In genomic region chr20:6665161-6665560, GRCh38 we compare ENCODE assay signal across 33 cellular contexts.
A peak's percentile ranks its signal among the peaks of the same experiment; 100 is the strongest.
DNase-seq lines count a peak whose midpoint lies in the region; ATAC-seq and TF ChIP-seq lines count a peak whose summit lies in the region.
"Had no signal": no experiment of that assay in that cellular context is flagged by ENCODE, and none has a peak within 500 bp of the region (broad histone marks: within the 10 kb centered on the region; RNA-seq: fewer than 3 reads in every experiment).

No MANE protein-coding gene starts in this region.

- H2AK5ac ChIP-seq in mesendoderm (ENCODE audit: low read length): peak overlapping the region; percentile 38

- peaks cover 59% of the 10 kb centered on the region for H3K4me1 Mint-ChIP-seq in endodermal cell
- H3K4me1 Mint-ChIP-seq: activated naive CD4-positive, alpha-beta T cell treated with anti-CD3 and anti-CD28 coated beads, Interleukin-2, amount 50 U/mL, for 24 hours; CD8-positive, alpha-beta memory T cell had no signal

- H2BK120ac ChIP-seq in mesendoderm (ENCODE audit: low read depth, low read length): peak overlapping the region; percentile 18

- H3K36me3 ChIP-seq in endodermal cell (ENCODE audit: control insufficient read depth, insufficient read depth, low read length) (no peaks in the 10 kb centered on the region), mesendoderm (ENCODE audit: control insufficient read depth, insufficient read depth, low read length) (no peaks in the 10 kb centered on the region)
- H3K36me3 ChIP-seq: lower lobe of right lung, ovary, right atrium auricular region, spleen, stomach, tibial nerve had no signal

- H3K4me3 Mint-ChIP-seq in endodermal cell: no peak overlapping the region
- H3K4me3 Mint-ChIP-seq: activated CD8-positive, alpha-beta T cell treated with anti-CD3 and anti-CD28 coated beads for 36 hours; activated naive CD4-positive, alpha-beta T cell treated with anti-CD3 and anti-CD28 coated beads, Interleukin-2, amount 50 U/mL, for 24 hours; CD8-positive, alpha-beta memory T cell; nephron progenitor cell; T-helper 2 cell treated with Interferon-gamma antibody and Interleukin-4, amounts not matched to agents 5 μg/mL and 100 μg/mL, for 36 hours had no signal

- DNase-seq in AG08396 (ENCODE audit: low spot score) (peak; percentile 15), M059J (ENCODE audit: low read depth) (peak; percentile 51), endodermal cell (no peak), mesendoderm (no peak), NCI-H526 (lab: John Stamatoyannopoulos, UW) (no peak), C1 segment of cervical spinal cord (lab: John Stamatoyannopoulos, UW) (no peak), NCI-H2227 treated with DMSO at 0.1 percent for 48 hours (lab: John Stamatoyannopoulos, UW) (no peak)
- DNase-seq: activated CD8-positive, alpha-beta T cell treated with anti-CD3 and anti-CD28 coated beads for 36 hours; amygdala; CD8-positive, alpha-beta memory T cell; effector memory CD4-positive, alpha-beta T cell; EL; erythroblast; foreskin fibroblast; KG1; lower lobe of right lung; NCI-H1436; NCI-H2081; NCI-H446; NCI-H774; nephron progenitor cell; ovary; SHP77; spleen; stomach had no signal

- WGBS in endodermal cell (ENCODE audit: insufficient coverage in 1 of 2, insufficient read length in 1 of 2), 2 experiments: 89% methylated on average over 1 of the region's 1 CpG; no CpG with 5 or more reads in 1 of the 2 experiments
- no CpG with 5 or more reads among the region's 1 CpG for WGBS in mesendoderm (ENCODE audit: extremely low coverage, insufficient coverage, low lambda C conversion rate)

- peaks cover 14% of the 10 kb centered on the region for H3K4me1 ChIP-seq in endodermal cell (ENCODE audit: control insufficient read depth, insufficient read depth, low read length)
- H3K4me1 ChIP-seq in mesendoderm (ENCODE audit: control insufficient read depth, low read depth, low read length): peaks cover 3% of the 10 kb centered on the region
- H3K4me1 ChIP-seq: A549, lower lobe of right lung, right atrium auricular region, tibial nerve had no signal

- no peak for ATAC-seq in GM19397 (IDR thresholded peaks at IDR 0.05; ENCODE audit: unreplicated experiment)
- ATAC-seq: A549; activated CD8-positive, alpha-beta T cell treated with anti-CD3 and anti-CD28 coated beads for 36 hours; lower lobe of right lung; Panc1 had no signal

- no peak overlapping the region for H4K8ac ChIP-seq in mesendoderm (ENCODE audit: low read depth, low read length)

- H3K9me3 ChIP-seq in endodermal cell (ENCODE audit: control insufficient read depth, low read length): peaks cover 27% of the 10 kb centered on the region
- H3K9me3 ChIP-seq: A549, lower lobe of right lung, ovary, stomach, tibial nerve had no signal

- H3K36me3 Mint-ChIP-seq in endodermal cell (ENCODE audit: low read depth): peaks cover 3% of the 10 kb centered on the region
- H3K36me3 Mint-ChIP-seq: activated naive CD4-positive, alpha-beta T cell treated with anti-CD3 and anti-CD28 coated beads, Interleukin-2, amount 50 U/mL, for 24 hours; CD8-positive, alpha-beta memory T cell had no signal

- H3K79me2 ChIP-seq in mesendoderm (ENCODE audit: control insufficient read depth, insufficient read depth, low read length): no peaks in the 10 kb centered on the region

- H3K27ac Mint-ChIP-seq in endodermal cell: peak overlapping the region; percentile 81
- H3K27ac Mint-ChIP-seq: activated CD8-positive, alpha-beta T cell treated with anti-CD3 and anti-CD28 coated beads for 36 hours; activated naive CD4-positive, alpha-beta T cell treated with anti-CD3 and anti-CD28 coated beads, Interleukin-2, amount 50 U/mL, for 24 hours; CD8-positive, alpha-beta memory T cell; T-helper 2 cell treated with Interferon-gamma antibody and Interleukin-4, amounts not matched to agents 5 μg/mL and 100 μg/mL, for 36 hours had no signal

- TF ChIP-seq CTCF in endodermal cell (conservative IDR thresholded peaks at IDR 0.05): no peak

- peak overlapping the region; percentile 94 for H3K18ac ChIP-seq in mesendoderm (ENCODE audit: low read length)

- H3K27me3 ChIP-seq in endodermal cell (ENCODE audit: control insufficient read depth, insufficient read depth, low read length, poor library complexity, severe bottlenecking): no peaks in the 10 kb centered on the region
- no peaks in the 10 kb centered on the region for H3K27me3 ChIP-seq in mesendoderm (ENCODE audit: insufficient read depth, low read length, poor library complexity)
- H3K27me3 ChIP-seq: ovary, right atrium auricular region, spleen, stomach, tibial nerve had no signal

- no peak overlapping the region for H2BK15ac ChIP-seq in mesendoderm (replicated peaks; ENCODE audit: low read depth)

- no peak overlapping the region for H3K9ac ChIP-seq in endodermal cell (ENCODE audit: extremely low read depth, low read length, poor library complexity, severe bottlenecking)
- no peak overlapping the region for H3K9ac ChIP-seq in mesendoderm (ENCODE audit: low read length)

- H3K27ac ChIP-seq in endodermal cell (ENCODE audit: low read depth, low read length): no peak overlapping the region
- H3K27ac ChIP-seq in mesendoderm (ENCODE audit: low read depth, low read length): peak overlapping the region; percentile 62
- H3K27ac ChIP-seq: A549, coronary artery, lower lobe of right lung, ovary, right atrium auricular region, spleen, stomach, tibial nerve had no signal

- H3K23ac ChIP-seq in mesendoderm (ENCODE audit: low read length): no peak overlapping the region

- peaks cover 13% of the 10 kb centered on the region for H3K9me3 Mint-ChIP-seq in endodermal cell

- H3K4me2 ChIP-seq in mesendoderm (ENCODE audit: low read length): no peak overlapping the region
- H3K4me2 ChIP-seq: A549 had no signal

- H4K5ac ChIP-seq in mesendoderm (ENCODE audit: low read length): no peak overlapping the region

- H3K4me3 ChIP-seq in endodermal cell (ENCODE audit: low read length) (peak overlapping the region; percentile 7), mesendoderm (ENCODE audit: low read length) (no peak overlapping the region)
- H3K4me3 ChIP-seq: A549, coronary artery, lower lobe of right lung, ovary, right atrium auricular region, spleen, stomach, tibial nerve had no signal

- no peak overlapping the region for H3K4ac ChIP-seq in mesendoderm (ENCODE audit: low read depth, low read length)

- peak overlapping the region; percentile 42 for H3K56ac ChIP-seq in mesendoderm (ENCODE audit: low read length)

- H3K27me3 Mint-ChIP-seq in endodermal cell (ENCODE audit: insufficient read depth): no peaks in the 10 kb centered on the region
- H3K27me3 Mint-ChIP-seq: activated CD8-positive, alpha-beta T cell treated with anti-CD3 and anti-CD28 coated beads for 36 hours; activated naive CD4-positive, alpha-beta T cell treated with anti-CD3 and anti-CD28 coated beads, Interleukin-2, amount 50 U/mL, for 24 hours; CD8-positive, alpha-beta memory T cell had no signal

- peak overlapping the region; percentile 70 for H2BK5ac ChIP-seq in mesendoderm (ENCODE audit: low read length)

- no peaks in the 10 kb centered on the region for H3K79me1 ChIP-seq in mesendoderm (ENCODE audit: low read length)

Comparison
In these comparisons a context has a peak if more than half of its experiments do, and no peak if none do; other contexts are left out.
1. DNase-seq: peak in AG08396 (single experiment) and M059J (single experiment); none in endodermal cell (single experiment), mesendoderm (single experiment), NCI-H526 (0 of 2), C1 segment of cervical spinal cord (0 of 14) and NCI-H2227 treated with DMSO at 0.1 percent for 48 hours (single experiment).